Comparison of ENCODE assay signal across 13 cellular contexts in the genomic region with DNA sequence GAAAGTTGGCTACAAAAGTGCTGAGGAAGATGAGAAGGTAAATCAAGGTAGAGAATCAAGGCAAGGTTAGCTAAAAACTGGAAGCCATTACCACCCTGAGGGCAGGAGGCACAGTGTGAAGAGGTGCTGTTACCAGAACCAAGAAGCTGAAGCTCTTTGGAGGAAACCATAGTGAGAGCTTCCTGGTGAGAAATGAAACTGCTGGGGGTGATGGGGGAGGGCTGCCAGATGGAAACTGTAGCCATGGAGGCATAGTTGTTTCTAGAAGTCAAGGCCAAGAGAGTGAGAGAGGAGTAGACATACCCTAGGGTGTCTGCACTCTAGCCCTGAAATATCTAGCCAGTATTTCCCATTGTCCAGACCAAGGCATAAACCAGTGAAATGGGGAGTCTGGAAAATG. TPM values are rescaled to one million over a fixed set of nuclear protein-coding genes. Genes with fewer than 3 reads are reported as not detected.
DNase-seq lines count a peak whose midpoint lies in the region; ATAC-seq and FAIRE-seq lines count a peak whose summit lies in the region.
"Had no signal": no experiment of that assay in that cellular context is flagged by ENCODE, and none has a peak within 500 bp of the region (broad histone marks: within the 10 kb centered on the region; RNA-seq: fewer than 3 reads in every experiment).

No MANE protein-coding gene starts in this region.

- H3K4me3 Mint-ChIP-seq in activated T-helper 17 cell treated with anti-CD3 and anti-CD28 coated beads, Interleukin-2, amount 50 U/mL, for 72 hours, result no peak overlapping the region
- H3K4me3 Mint-ChIP-seq: activated naive CD4-positive, alpha-beta T cell treated with anti-CD3 and anti-CD28 coated beads, Interleukin-2, amount 50 U/mL, for 24 hours had no signal

- H3K4me1 Mint-ChIP-seq in activated T-helper 17 cell treated with anti-CD3 and anti-CD28 coated beads, Interleukin-2, amount 50 U/mL, for 72 hours, result no peaks in the 10 kb centered on the region

- H3K9me3 Mint-ChIP-seq in activated T-helper 17 cell treated with anti-CD3 and anti-CD28 coated beads, Interleukin-2, amount 50 U/mL, for 72 hours, result no peaks in the 10 kb centered on the region
- H3K9me3 Mint-ChIP-seq: activated naive CD4-positive, alpha-beta T cell treated with anti-CD3 and anti-CD28 coated beads, Interleukin-2, amount 50 U/mL, for 24 hours had no signal

- H3K27ac Mint-ChIP-seq in activated T-helper 17 cell treated with anti-CD3 and anti-CD28 coated beads, Interleukin-2, amount 50 U/mL, for 72 hours, result no peak overlapping the region
- H3K27ac Mint-ChIP-seq: activated naive CD4-positive, alpha-beta T cell treated with anti-CD3 and anti-CD28 coated beads, Interleukin-2, amount 50 U/mL, for 24 hours had no signal

- H3K27me3 Mint-ChIP-seq in activated T-helper 17 cell treated with anti-CD3 and anti-CD28 coated beads, Interleukin-2, amount 50 U/mL, for 72 hours, result peaks cover 3% of the 10 kb centered on the region

- no peak for FAIRE-seq in frontal cortex (lab: Jason Lieb, UNC)
- FAIRE-seq: keratinocyte had no signal

- DNase-seq in frontal cortex (ENCODE audit: low spot score in 2 of 2) (no peak), AG08396 (ENCODE audit: low spot score) (no peak), HuH-7.5 (ENCODE audit: low spot score) (no peak), NCI-H510A treated with DMSO at 0.1 percent for 48 hours (lab: John Stamatoyannopoulos, UW) (no peak)
- DNase-seq: NCI-H226, psoas muscle had no signal

- ATAC-seq in GM18873 (IDR thresholded peaks at IDR 0.05; ENCODE audit: low FRiP score, unreplicated experiment) (peak; percentile 79), GM21526 (IDR thresholded peaks at IDR 0.05; ENCODE audit: low FRiP score, unreplicated experiment) (peak; percentile 85), HG03139 (IDR thresholded peaks at IDR 0.05; ENCODE audit: unreplicated experiment) (peak; percentile 80)
- ATAC-seq in activated T-helper 17 cell treated with anti-CD3 and anti-CD28 coated beads, Interleukin-2, amount 50 U/mL, for 72 hours (replicated peaks), result peak; percentile 16
- ATAC-seq: psoas muscle had no signal

- no peaks in the 10 kb centered on the region for H3K36me3 Mint-ChIP-seq in activated T-helper 17 cell treated with anti-CD3 and anti-CD28 coated beads, Interleukin-2, amount 50 U/mL, for 72 hours (ENCODE audit: low read depth)
- H3K36me3 Mint-ChIP-seq: activated naive CD4-positive, alpha-beta T cell treated with anti-CD3 and anti-CD28 coated beads, Interleukin-2, amount 50 U/mL, for 24 hours had no signal

RNA-seq across cellular contexts. Expression of a gene that starts 28.7 kb away (rescaled TPM):
- total RNA-seq in activated T-helper 17 cell treated with anti-CD3 and anti-CD28 coated beads, Interleukin-2, amount 50 U/mL, for 72 hours, result 10 to 100 TPM; 22.8 to 25.8 TPM
- 34.2 TPM for total RNA-seq in frontal cortex

RNA-seq across cellular contexts. Expression of a gene that starts 58.1 kb away (rescaled TPM):
- total RNA-seq in activated T-helper 17 cell treated with anti-CD3 and anti-CD28 coated beads, Interleukin-2, amount 50 U/mL, for 72 hours, result 1 to 10 TPM; 3.4 to 4.1 TPM
- 7.3 TPM for total RNA-seq in frontal cortex
- total RNA-seq: HT1080 had no signal

Comparison
In these comparisons a context has a peak if more than half of its experiments do, and no peak if none do; other contexts are left out.
1. ATAC-seq: peak in every context shown above with its lines; median percentile 85 in GM21526; 80 in HG03139; 79 in GM18873; 16 in activated T-helper 17 cell treated with anti-CD3 and anti-CD28 coated beads, Interleukin-2, amount 50 U/mL, for 72 hours.